ENCODE assay signal across 26 cellular contexts in the genomic region with DNA sequence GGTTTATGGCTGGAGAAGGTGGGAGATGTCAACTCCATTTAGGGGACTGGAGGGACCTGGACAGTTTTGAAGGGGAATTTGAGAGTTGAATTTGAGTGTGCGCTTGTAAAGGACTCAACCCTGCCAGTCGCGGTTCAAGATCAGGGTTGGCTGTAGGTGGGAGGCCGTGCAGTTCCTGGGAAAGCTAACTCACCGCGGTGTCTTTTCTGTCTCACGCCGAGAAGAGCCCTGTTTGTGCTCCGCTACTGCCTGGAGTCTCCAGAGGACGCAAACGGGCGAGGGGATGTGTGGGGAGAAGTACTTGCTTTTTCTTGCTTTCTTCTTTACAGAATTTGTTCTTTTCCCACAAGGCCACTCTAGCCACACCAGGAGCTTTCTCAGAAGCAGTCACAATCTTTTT.
"Had no signal": no experiment of that assay in that cellular context is flagged by ENCODE, and none has a peak within 500 bp of the region (broad histone marks: within the 10 kb centered on the region; RNA-seq: fewer than 3 reads in every experiment).

No MANE protein-coding gene starts in this region.

- H3K4me3 Mint-ChIP-seq: activated CD4-positive, alpha-beta T cell treated with anti-CD3 and anti-CD28 coated beads, Interleukin-2, amount 10 ng/mL, durations not matched to agents 24 days and 14 days; activated CD8-positive, alpha-beta T cell treated with anti-CD3 and anti-CD28 coated beads for 36 hours; activated naive CD4-positive, alpha-beta T cell treated with anti-CD3 and anti-CD28 coated beads, Interleukin-2, amount 50 U/mL, for 24 hours; activated naive CD8-positive, alpha-beta T cell treated with anti-CD3 and anti-CD28 coated beads, Interleukin-2, amount 10 ng/mL, durations not matched to agents 7 days and 5 days; activated T-cell treated with anti-CD3 and anti-CD28 coated beads, Interleukin-2, amount 50 U/mL, for 24 hours had no signal

- ATAC-seq: activated CD8-positive, alpha-beta T cell treated with anti-CD3 and anti-CD28 coated beads for 36 hours; PC-3 had no signal

- H3K27me3 Mint-ChIP-seq: activated CD4-positive, alpha-beta T cell treated with anti-CD3 and anti-CD28 coated beads, Interleukin-2, amount 10 ng/mL, durations not matched to agents 24 days and 14 days had no signal

- H3K4me3 ChIP-seq: ascending aorta, breast epithelium, Peyer's patch, SJCRH30, SK-N-MC had no signal

- H3K27me3 ChIP-seq: ascending aorta, breast epithelium, Peyer's patch, SJCRH30 had no signal

- H3K4me1 ChIP-seq: ascending aorta, breast epithelium, Peyer's patch, SJCRH30 had no signal

- H3K36me3 Mint-ChIP-seq: activated naive CD4-positive, alpha-beta T cell treated with anti-CD3 and anti-CD28 coated beads, Interleukin-2, amount 50 U/mL, for 24 hours; activated naive CD8-positive, alpha-beta T cell treated with anti-CD3 and anti-CD28 coated beads, Interleukin-2, amount 10 ng/mL, durations not matched to agents 7 days and 5 days had no signal

- H3K9me3 ChIP-seq: breast epithelium, Peyer's patch, SJCRH30 had no signal

- DNase-seq: activated CD4-positive, alpha-beta T cell treated with anti-CD3 and anti-CD28 coated beads, Interleukin-2, amount 10 ng/mL, durations not matched to agents 24 days and 14 days; activated CD4-positive, alpha-beta T cell treated with anti-CD3 and anti-CD28 coated beads, Interleukin-2, amount 50 U/mL, for 4 hours; activated CD8-positive, alpha-beta T cell treated with anti-CD3 and anti-CD28 coated beads for 36 hours; activated gamma-delta T cell; activated naive CD4-positive, alpha-beta T cell treated with Interleukin-2 at 50 U/mL for 16 hours; activated naive CD8-positive, alpha-beta T cell treated with anti-CD3 and anti-CD28 coated beads, Interleukin-2, amount 10 ng/mL, durations not matched to agents 7 days and 5 days; activated T-cell treated with anti-CD3 and anti-CD28 coated beads, Interleukin-2, amount 50 U/mL, for 24 hours; amygdala; central memory CD4-positive, alpha-beta T cell; Karpas-422; NCI-H1105; NCI-H1417 treated with DMSO at 0.1 percent for 48 hours; NCI-H1930; NCI-H2081 treated with DMSO at 0.1 percent for 48 hours; PC-3; Peyer's patch; RPMI8226; SHP77; SJCRH30; T1000; WERI-Rb-1 had no signal

- H3K27ac ChIP-seq: ascending aorta, breast epithelium, Peyer's patch, SJCRH30, SK-N-MC, WERI-Rb-1 had no signal

- H3K9me3 Mint-ChIP-seq: activated CD4-positive, alpha-beta T cell treated with anti-CD3 and anti-CD28 coated beads, Interleukin-2, amount 10 ng/mL, durations not matched to agents 24 days and 14 days; activated CD8-positive, alpha-beta T cell treated with anti-CD3 and anti-CD28 coated beads for 36 hours; activated naive CD4-positive, alpha-beta T cell treated with anti-CD3 and anti-CD28 coated beads, Interleukin-2, amount 50 U/mL, for 24 hours; activated T-cell treated with anti-CD3 and anti-CD28 coated beads, Interleukin-2, amount 50 U/mL, for 24 hours; activated T-helper 2 cell treated with anti-CD3 and anti-CD28 coated beads, Interferon-gamma antibody, Interleukin-2, Interleukin-4, amounts not matched to agents 10 μg/mL and 5 μg/mL and 100 μg/mL, durations not matched to agents 14 hours and 24 hours and 36 hours had no signal

- H3K36me3 ChIP-seq: ascending aorta, breast epithelium, Peyer's patch, SJCRH30, WERI-Rb-1 had no signal

- H3K4me1 Mint-ChIP-seq: activated CD4-positive, alpha-beta T cell treated with anti-CD3 and anti-CD28 coated beads, Interleukin-2, amount 10 ng/mL, durations not matched to agents 24 days and 14 days; activated naive CD4-positive, alpha-beta T cell treated with anti-CD3 and anti-CD28 coated beads, Interleukin-2, amount 50 U/mL, for 24 hours; activated naive CD8-positive, alpha-beta T cell treated with anti-CD3 and anti-CD28 coated beads, Interleukin-2, amount 10 ng/mL, durations not matched to agents 7 days and 5 days had no signal

- H3K27ac Mint-ChIP-seq: activated CD4-positive, alpha-beta T cell treated with anti-CD3 and anti-CD28 coated beads, Interleukin-2, amount 10 ng/mL, durations not matched to agents 24 days and 14 days; activated CD8-positive, alpha-beta T cell treated with anti-CD3 and anti-CD28 coated beads for 36 hours; activated naive CD4-positive, alpha-beta T cell treated with anti-CD3 and anti-CD28 coated beads, Interleukin-2, amount 50 U/mL, for 24 hours; activated naive CD8-positive, alpha-beta T cell treated with anti-CD3 and anti-CD28 coated beads, Interleukin-2, amount 10 ng/mL, durations not matched to agents 7 days and 5 days; activated T-cell treated with anti-CD3 and anti-CD28 coated beads, Interleukin-2, amount 50 U/mL, for 24 hours; activated T-helper 2 cell treated with anti-CD3 and anti-CD28 coated beads, Interferon-gamma antibody, Interleukin-2, Interleukin-4, amounts not matched to agents 10 μg/mL and 5 μg/mL and 100 μg/mL, durations not matched to agents 14 hours and 24 hours and 36 hours had no signal
